In the genomic region with DNA sequence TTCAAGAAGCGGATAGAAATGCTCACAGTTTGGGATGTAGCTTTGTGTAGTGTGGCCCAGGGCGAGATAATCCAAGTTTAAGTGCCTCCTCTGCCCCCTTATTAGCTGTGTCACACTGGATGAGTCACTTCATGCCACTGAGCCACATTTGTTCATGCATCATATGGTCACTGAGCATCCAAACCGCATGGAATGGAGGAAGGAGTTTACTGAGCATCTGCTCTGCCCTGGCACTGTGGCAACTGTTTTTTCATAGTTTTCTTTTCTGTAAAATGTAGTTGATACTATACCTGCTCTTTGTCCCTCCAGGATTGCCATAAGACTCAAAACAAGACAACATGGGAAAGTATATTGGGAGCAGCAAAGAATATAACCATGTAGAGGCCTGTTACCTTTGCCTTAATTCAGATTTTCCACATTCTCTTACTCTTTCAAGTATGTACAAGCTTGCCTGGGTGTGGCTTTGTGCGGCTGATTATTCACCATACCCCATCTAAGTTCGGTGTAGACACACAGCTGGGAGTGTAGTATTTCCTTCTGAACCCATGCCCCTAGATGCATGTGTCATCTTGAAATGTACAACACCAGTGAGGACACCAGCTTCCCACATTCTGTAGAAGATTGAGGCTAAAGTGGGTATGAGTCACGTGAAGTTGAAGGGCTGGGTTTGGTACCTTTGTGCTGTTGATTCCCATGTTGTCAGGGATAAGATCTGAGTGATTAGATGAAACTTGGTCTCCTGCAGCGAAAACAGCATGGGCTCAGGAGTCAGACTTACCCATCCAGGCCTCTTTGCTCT, we compare ENCODE assay signal across 9 cellular contexts. TPM values are rescaled to one million over a fixed set of nuclear protein-coding genes. Genes with fewer than 3 reads are reported as not detected.
DNase-seq lines count a peak whose midpoint lies in the region; ATAC-seq and TF ChIP-seq lines count a peak whose summit lies in the region.
"Had no signal": no experiment of that assay in that cellular context is flagged by ENCODE, and none has a peak within 500 bp of the region (broad histone marks: within the 10 kb centered on the region; RNA-seq: fewer than 3 reads in every experiment).

No MANE protein-coding gene starts in this region.

- TF ChIP-seq CTCF in PC-3 (conservative IDR thresholded peaks at IDR 0.05; ENCODE audit: low read depth, low read length) (no peak), esophagus squamous epithelium (IDR thresholded peaks at IDR 0.05) (no peak), thyroid gland (IDR thresholded peaks at IDR 0.05) (no peak)

- H3K9ac ChIP-seq in GM23248 (peak overlapping the region; percentile 88), PC-3 (ENCODE audit: low read length) (peak overlapping the region; percentile 79)

- peak overlapping the region; percentile 50 for H3K4me3 ChIP-seq in GM23248
- no peak overlapping the region for H3K4me3 ChIP-seq in PC-3 (ENCODE audit: low read length)
- no peak overlapping the region for H3K4me3 ChIP-seq in esophagus squamous epithelium
- H3K4me3 ChIP-seq in skin epidermis, result no peak overlapping the region
- H3K4me3 ChIP-seq in thyroid gland (replicated peaks in 1 of 3), result no peak overlapping the region

- H3K4me2 ChIP-seq in GM23248 (ENCODE audit: unreplicated experiment), result peak overlapping the region; percentile 81
- H3K4me2 ChIP-seq in PC-3 (ENCODE audit: low read length), result peak overlapping the region; percentile 58

- H3K27me3 ChIP-seq in GM23248 (replicated peaks; ENCODE audit: insufficient read depth), result no peaks in the 10 kb centered on the region
- H3K27me3 ChIP-seq in PC-3 (ENCODE audit: low read length), result no peaks in the 10 kb centered on the region
- no peaks in the 10 kb centered on the region for H3K27me3 ChIP-seq in esophagus squamous epithelium
- H3K27me3 ChIP-seq in thyroid gland, result no peaks in the 10 kb centered on the region

- H3K27ac ChIP-seq in GM23248 (peak overlapping the region; percentile 99), PC-3 (ENCODE audit: low read length) (peak overlapping the region; percentile 97), esophagus squamous epithelium (peak overlapping the region; percentile 76 to 92 (median 87)), skin epidermis (peak overlapping the region in 20 of 21 experiments; percentile 6 to 87 (median 72)), thyroid gland (peak overlapping the region in 1 of 3 donors; percentile 2)

- ATAC-seq in PC-3 (peak; percentile 96), left ventricle myocardium superior (no peak)

- H3K9me3 ChIP-seq in GM23248 (ENCODE audit: low read depth) (no peaks in the 10 kb centered on the region), PC-3 (ENCODE audit: low read length) (no peaks in the 10 kb centered on the region), esophagus squamous epithelium (no peaks in the 10 kb centered on the region), thyroid gland (no peaks in the 10 kb centered on the region)

- WGBS in GM23248 (ENCODE audit: low coverage in 1 of 2, low lambda C conversion rate in 2 of 2, missing lambda C conversion rate in 2 of 2), 2 experiments, result 15 to 17% methylated on average over 7 of the region's 7 CpGs
- WGBS in esophagus squamous epithelium, 2 donors, result 33 to 50% methylated on average over 6 to 7 of the region's 7 CpGs
- 75 to 91% methylated on average over 7 of the region's 7 CpGs for WGBS in thyroid gland, 2 donors

- H3K4me1 ChIP-seq in GM23248 (ENCODE audit: insufficient read depth), result peaks cover 29% of the 10 kb centered on the region
- peaks cover 21% of the 10 kb centered on the region for H3K4me1 ChIP-seq in PC-3 (ENCODE audit: insufficient read depth, low read length)
- peaks cover 9 to 64% (median 37%) of the 10 kb centered on the region in 3 donors for H3K4me1 ChIP-seq in esophagus squamous epithelium
- peaks cover 0 to 13% of the 10 kb centered on the region in 2 donors for H3K4me1 ChIP-seq in thyroid gland

- DNase-seq in GM23248, result peak; percentile 98
- DNase-seq in PC-3, result peak; percentile 91
- no peak for DNase-seq in esophagus squamous epithelium (lab: John Stamatoyannopoulos, UW)
- no peak for DNase-seq in NK-92 treated with Interleukin-12 subunit alpha and Interleukin-12 subunit beta, amount 100 ng/mL, for 24 hours (lab: John Stamatoyannopoulos, UW)
- DNase-seq in left ventricle myocardium superior, result no peak
- DNase-seq in SW 1271 (lab: John Stamatoyannopoulos, UW), result no peak
- no peak for DNase-seq in thyroid gland
- DNase-seq: NCI-H1048 had no signal

- in situ Hi-C loops in GM23248 (cut with MboI), result no loop called here

- CTCF ChIA-PET in PC-3 (lab: Charles Lee), result no interaction called here

- POLR2A ChIA-PET in PC-3 (lab: Charles Lee; ENCODE audit: unreplicated experiment), result interaction anchor here (0.6 to 1.0 kb wide), 3 partner anchors 48 to 101 kb away, joined by 4 to 10 read pairs (median 5); no protein-coding TSS in a partner anchor

- no TSS peak for BruUV-seq in PC-3 (replicated peaks; lab: Mats Ljungman, UMichigan)

- intact Hi-C loops in PC-3 (cut with micrococcal nuclease), result no loop called here
- intact Hi-C loops in esophagus squamous epithelium (cut with DNase I), result no loop called here
- intact Hi-C loops in left ventricle myocardium superior (cut with micrococcal nuclease), result no loop called here
- intact Hi-C loops in thyroid gland (cut with DNase I), result no loop called here

- H3F3A ChIP-seq in GM23248 (ENCODE audit: insufficient read depth) (peaks cover 30% of the 10 kb centered on the region), PC-3 (ENCODE audit: low read length, unreplicated experiment) (peaks cover 5% of the 10 kb centered on the region)

- H2AFZ ChIP-seq in GM23248 (peak overlapping the region; percentile 30; the same call in 1 of the 2 replicates), PC-3 (ENCODE audit: low read length) (0 out of 2 replicates have a peak overlapping the region, but pooled peaks have one; percentile 10)

- H4K20me1 ChIP-seq in GM23248 (ENCODE audit: insufficient read depth), result no peaks in the 10 kb centered on the region
- H4K20me1 ChIP-seq in PC-3 (ENCODE audit: low read length), result no peaks in the 10 kb centered on the region

- H3K36me3 ChIP-seq in GM23248 (ENCODE audit: low read depth) (no peaks in the 10 kb centered on the region), PC-3 (ENCODE audit: low read depth, low read length) (no peaks in the 10 kb centered on the region), esophagus squamous epithelium (no peaks in the 10 kb centered on the region), thyroid gland (no peaks in the 10 kb centered on the region)

- H3K9me2 ChIP-seq in GM23248 (ENCODE audit: insufficient read depth) (no peaks in the 10 kb centered on the region), PC-3 (replicated peaks; ENCODE audit: low read length) (no peaks in the 10 kb centered on the region)

- H3K79me2 ChIP-seq in GM23248 (ENCODE audit: insufficient read depth) (no peaks in the 10 kb centered on the region), PC-3 (ENCODE audit: low read length) (no peaks in the 10 kb centered on the region)

- TF ChIP-seq POLR2A in esophagus squamous epithelium (IDR thresholded peaks at IDR 0.05) (peak in 2 of 4 donors; percentile 4 to 8), thyroid gland (IDR thresholded peaks at IDR 0.05) (no peak)

RNA-seq across cellular contexts. Expression of a gene that starts 14.8 kb away (rescaled TPM):
- total RNA-seq in GM23248 (2014; rRNA removed; shearing (Covaris generic)), result 27.3 and 33.1 TPM in 2 replicates
- polyA plus RNA-seq in GM23248 (2016; fragmentation: Nextera tagmentation; extraction: Ambion mirVana), result 34.4 and 39.0 TPM in 2 replicates
- total RNA-seq in PC-3 (2014; rRNA removed) (34.5 and 41.9 TPM in 2 replicates), esophagus squamous epithelium (10 to 100 TPM; 28.1 to 32.3 (median 31.0) TPM), left ventricle myocardium superior (29.7 TPM), thyroid gland (100 to 1,000 TPM in 2 of 4 donors, 10 to 100 TPM in 2; 31.4 to 864 (median 78.8) TPM)

Comparison
In these comparisons a context has a peak if more than half of its experiments do, and no peak if none do; other contexts are left out.
1. DNase-seq: peak in GM23248 (single experiment) and PC-3 (single experiment); none in esophagus squamous epithelium (single experiment), NK-92 treated with Interleukin-12 subunit alpha and Interleukin-12 subunit beta, amount 100 ng/mL, for 24 hours (single experiment), left ventricle myocardium superior (single experiment), SW 1271 (0 of 2) and thyroid gland (0 of 2).